28 cellular contexts compared by ENCODE assay signal in the genomic region with DNA sequence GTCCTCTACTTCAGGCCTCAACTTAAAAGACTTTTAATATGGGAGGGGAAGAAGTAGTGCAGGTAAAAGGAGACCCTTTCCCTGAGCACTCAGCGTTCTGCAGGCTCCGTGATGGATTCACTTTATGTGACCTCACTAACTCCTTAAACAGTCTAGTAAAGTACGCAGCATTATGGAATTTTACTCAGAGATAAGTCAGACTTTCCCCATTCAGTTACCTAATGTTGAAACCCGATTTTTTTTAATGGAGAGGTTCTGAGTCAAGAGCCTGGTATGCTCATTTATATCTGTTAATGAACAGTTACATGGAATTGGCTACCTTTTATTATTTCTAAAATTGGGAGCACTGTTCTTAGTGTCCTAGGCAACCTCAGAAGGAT. TPM values are rescaled to one million over a fixed set of nuclear protein-coding genes. Genes with fewer than 3 reads are reported as not detected.
A peak's percentile ranks its signal among the peaks of the same experiment; 100 is the strongest.
DNase-seq lines count a peak whose midpoint lies in the region; ATAC-seq, FAIRE-seq and TF ChIP-seq lines count a peak whose summit lies in the region.
"Had no signal": no experiment of that assay in that cellular context is flagged by ENCODE, and none has a peak within 500 bp of the region (broad histone marks: within the 10 kb centered on the region; RNA-seq: fewer than 3 reads in every experiment).

No MANE protein-coding gene starts in this region.

- H4K20me1 ChIP-seq in astrocyte (ENCODE audit: insufficient read depth, low read length): no peaks in the 10 kb centered on the region

- H3K9ac ChIP-seq in astrocyte (ENCODE audit: low read length): no peak overlapping the region
- H3K9ac ChIP-seq: neural progenitor cell had no signal

- H3K36me3 ChIP-seq in astrocyte (ENCODE audit: insufficient read depth, low read length): no peaks in the 10 kb centered on the region
- H3K36me3 ChIP-seq: lower lobe of right lung, neural progenitor cell, right lobe of liver, SJCRH30, thoracic aorta, uterus had no signal

- ATAC-seq in GM21529 (IDR thresholded peaks at IDR 0.05; ENCODE audit: unreplicated experiment): no peak
- ATAC-seq: activated CD8-positive, alpha-beta T cell treated with anti-CD3 and anti-CD28 coated beads, Interleukin-2, amount 10 ng/mL, durations not matched to agents 7 days and 5 days; heart left ventricle; lower lobe of right lung; Panc1; right lobe of liver had no signal

- DNase-seq in astrocyte (ENCODE audit: low read depth) (peak; percentile 85), kidney tubule cell (ENCODE audit: low spot score) (peak; percentile 5), substantia nigra (lab: John Stamatoyannopoulos, UW) (no peak), SHP77 (lab: John Stamatoyannopoulos, UW) (no peak), NCI-H82 (lab: John Stamatoyannopoulos, UW) (no peak)
- DNase-seq: activated CD4-positive, CD25-positive, alpha-beta regulatory T cell treated with anti-CD3 and anti-CD28 coated beads, Interleukin-2, amount 50 U/mL, for 72 hours; activated CD8-positive, alpha-beta T cell treated with anti-CD3 and anti-CD28 coated beads, Interleukin-2, amount 10 ng/mL, durations not matched to agents 7 days and 5 days; aorta; CD4-positive, alpha-beta T cell; heart left ventricle; lower lobe of right lung; NCI-H1092; NCI-H187 treated with DMSO at 0.1 percent for 48 hours; NCI-H526 treated with DMSO at 0.1 percent for 48 hours; posterior cingulate gyrus; right lobe of liver; SJCRH30; stimulated activated CD4-positive, alpha-beta T cell treated with anti-CD3 and anti-CD28 coated beads, Interleukin-4, amount 100 ng/mL, for 4 hours; stimulated activated naive CD4-positive, alpha-beta T cell treated with Interleukin-2 at 50 U/mL for 16 hours; T-helper 1 cell; uterus had no signal

- H3K27ac ChIP-seq in astrocyte (ENCODE audit: low read depth, low read length): no peak overlapping the region
- H3K27ac ChIP-seq in substantia nigra (ENCODE audit: low read depth, low read length, poor library complexity, severe bottlenecking): peak overlapping the region; percentile 58
- H3K27ac ChIP-seq: heart left ventricle, lower lobe of right lung, neural progenitor cell, right lobe of liver, SJCRH30, thoracic aorta, uterus had no signal

- no peaks in the 10 kb centered on the region for H3K9me3 ChIP-seq in astrocyte (ENCODE audit: insufficient read depth, low read depth, low read length)
- H3K9me3 ChIP-seq: heart left ventricle, lower lobe of right lung, right lobe of liver, SJCRH30, thoracic aorta, uterus had no signal

- H3K36me3 Mint-ChIP-seq in IgD-negative memory B cell: peaks cover 13% of the 10 kb centered on the region
- peaks cover 3% of the 10 kb centered on the region for H3K36me3 Mint-ChIP-seq in astrocyte (ENCODE audit: low read depth, unreplicated experiment)
- H3K36me3 Mint-ChIP-seq: activated naive CD4-positive, alpha-beta T cell treated with anti-CD3 and anti-CD28 coated beads, Interleukin-2, amount 50 U/mL, for 24 hours; neural progenitor cell had no signal

- H3K27ac Mint-ChIP-seq in IgD-negative memory B cell (peak overlapping the region in 2 of 3 donors; percentile 63 to 86), astrocyte (ENCODE audit: unreplicated experiment) (no peak overlapping the region)
- H3K27ac Mint-ChIP-seq: activated CD8-positive, alpha-beta T cell treated with anti-CD3 and anti-CD28 coated beads, Interleukin-2, amount 10 ng/mL, durations not matched to agents 7 days and 5 days; activated naive CD4-positive, alpha-beta T cell treated with anti-CD3 and anti-CD28 coated beads, Interleukin-2, amount 50 U/mL, for 24 hours; activated T-helper 2 cell treated with anti-CD3 and anti-CD28 coated beads, Interferon-gamma antibody, Interleukin-2, Interleukin-4, amounts not matched to agents 10 μg/mL and 5 μg/mL and 100 μg/mL, durations not matched to agents 14 hours and 24 hours and 36 hours; CD4-positive, alpha-beta T cell; neural progenitor cell had no signal

- no peaks in the 10 kb centered on the region for H3K27me3 ChIP-seq in astrocyte (ENCODE audit: insufficient read depth, low read length)
- H3K27me3 ChIP-seq: heart left ventricle, neural progenitor cell, right lobe of liver, SJCRH30, uterus had no signal

- H3K4me2 ChIP-seq in astrocyte (ENCODE audit: low read length): no peak overlapping the region
- H3K4me2 ChIP-seq: neural progenitor cell had no signal

- no peaks in the 10 kb centered on the region for H3K79me2 ChIP-seq in astrocyte (ENCODE audit: insufficient read depth, low read length)

- H3K4me3 Mint-ChIP-seq in IgD-negative memory B cell: peak overlapping the region in 1 of 4 donors; percentile 85
- H3K4me3 Mint-ChIP-seq in astrocyte (ENCODE audit: unreplicated experiment): no peak overlapping the region
- H3K4me3 Mint-ChIP-seq: activated CD8-positive, alpha-beta T cell treated with anti-CD3 and anti-CD28 coated beads, Interleukin-2, amount 10 ng/mL, durations not matched to agents 7 days and 5 days; activated naive CD4-positive, alpha-beta T cell treated with anti-CD3 and anti-CD28 coated beads, Interleukin-2, amount 50 U/mL, for 24 hours; CD4-positive, alpha-beta T cell; neural progenitor cell had no signal

- no peak overlapping the region for H3K4me3 ChIP-seq in astrocyte (ENCODE audit: insufficient read depth, low read depth, low read length)
- H3K4me3 ChIP-seq: heart left ventricle, lower lobe of right lung, neural progenitor cell, right lobe of liver, SJCRH30, thoracic aorta, uterus had no signal

- H3K9me3 Mint-ChIP-seq in IgD-negative memory B cell: no peaks in the 10 kb centered on the region
- peaks cover 3% of the 10 kb centered on the region for H3K9me3 Mint-ChIP-seq in astrocyte (ENCODE audit: unreplicated experiment)
- H3K9me3 Mint-ChIP-seq: activated naive CD4-positive, alpha-beta T cell treated with anti-CD3 and anti-CD28 coated beads, Interleukin-2, amount 50 U/mL, for 24 hours; activated T-helper 2 cell treated with anti-CD3 and anti-CD28 coated beads, Interferon-gamma antibody, Interleukin-2, Interleukin-4, amounts not matched to agents 10 μg/mL and 5 μg/mL and 100 μg/mL, durations not matched to agents 14 hours and 24 hours and 36 hours; CD4-positive, alpha-beta T cell had no signal

- H2AFZ ChIP-seq in astrocyte (ENCODE audit: low read depth, low read length): no peak overlapping the region
- H2AFZ ChIP-seq: neural progenitor cell had no signal

- no peaks in the 10 kb centered on the region for H3K4me1 ChIP-seq in astrocyte (ENCODE audit: insufficient read depth, low read length)
- H3K4me1 ChIP-seq: lower lobe of right lung, neural progenitor cell, right lobe of liver, uterus had no signal

- no peak for TF ChIP-seq CTCF in astrocyte (IDR thresholded peaks at IDR 0.05; ENCODE audit: insufficient read depth, low read depth, low read length)

- no peak for FAIRE-seq in astrocyte (lab: Jason Lieb, UNC)

- H3K27me3 Mint-ChIP-seq in IgD-negative memory B cell (no peaks in the 10 kb centered on the region), astrocyte (ENCODE audit: low read depth, unreplicated experiment) (no peaks in the 10 kb centered on the region)
- H3K27me3 Mint-ChIP-seq: activated naive CD4-positive, alpha-beta T cell treated with anti-CD3 and anti-CD28 coated beads, Interleukin-2, amount 50 U/mL, for 24 hours; CD4-positive, alpha-beta T cell had no signal

- H3K4me1 Mint-ChIP-seq in IgD-negative memory B cell (peaks cover 46 to 50% (median 47%) of the 10 kb centered on the region in 3 donors), astrocyte (ENCODE audit: low read depth, unreplicated experiment) (peaks cover 3% of the 10 kb centered on the region)
- H3K4me1 Mint-ChIP-seq: activated naive CD4-positive, alpha-beta T cell treated with anti-CD3 and anti-CD28 coated beads, Interleukin-2, amount 50 U/mL, for 24 hours; neural progenitor cell had no signal

RNA-seq across cellular contexts. Expression of a gene that starts 34.1 kb away (rescaled TPM):
- 82.4 TPM for polyA plus RNA-seq in IgD-negative memory B cell
- 2.0 and 2.8 TPM in 2 replicates for total RNA-seq in astrocyte

Comparison
In these comparisons a context has a peak if more than half of its experiments do, and no peak if none do; other contexts are left out.
1. DNase-seq: peak in astrocyte (single experiment) and kidney tubule cell (single experiment); none in substantia nigra (0 of 49), SHP77 (0 of 2) and NCI-H82 (single experiment).